In genomic region chr11:113006916-113007445, GRCh38 we compare ENCODE assay signal across 28 cellular contexts. TPM values are rescaled to one million over a fixed set of nuclear protein-coding genes. Genes with fewer than 3 reads are reported as not detected.
A peak's percentile ranks its signal among the peaks of the same experiment; 100 is the strongest.
DNase-seq lines count a peak whose midpoint lies in the region; ATAC-seq and TF ChIP-seq lines count a peak whose summit lies in the region.
"Had no signal": no experiment of that assay in that cellular context is flagged by ENCODE, and none has a peak within 500 bp of the region (broad histone marks: within the 10 kb centered on the region; RNA-seq: fewer than 3 reads in every experiment).

No MANE protein-coding gene starts in this region.

- H3K27me3 Mint-ChIP-seq in neural progenitor cell (ENCODE audit: insufficient read depth, low read depth) (peaks cover 2% of the 10 kb centered on the region), Caco-2 (ENCODE audit: insufficient read depth, unreplicated experiment) (peaks cover 25% of the 10 kb centered on the region)
- H3K27me3 Mint-ChIP-seq in activated T-cell treated with anti-CD3 and anti-CD28 coated beads, Interleukin-2, amount 50 U/mL, for 72 hours (ENCODE audit: low read depth) = no peaks in the 10 kb centered on the region
- H3K27me3 Mint-ChIP-seq: stimulated activated memory B cell treated with anti-CD40 and anti-IgM and Interleukin-4, amounts not matched to agents 10 μg/mL and 1 μg/mL and 100 μg/mL, for 72 hours had no signal

- no peak overlapping the region for H2AFZ ChIP-seq in neural progenitor cell (replicated peaks)

- CTCF ChIA-PET in Caco-2 (lab: Charles Lee) = no interaction called here

- H3K9me3 Mint-ChIP-seq in neural progenitor cell (peaks cover 2% of the 10 kb centered on the region), Caco-2 (ENCODE audit: unreplicated experiment) (no peaks in the 10 kb centered on the region)
- H3K9me3 Mint-ChIP-seq in activated T-cell treated with anti-CD3 and anti-CD28 coated beads, Interleukin-2, amount 50 U/mL, for 72 hours = no peaks in the 10 kb centered on the region
- H3K9me3 Mint-ChIP-seq: activated naive CD8-positive, alpha-beta T cell treated with anti-CD3 and anti-CD28 coated beads for 36 hours; T-helper 2 cell treated with Interferon-gamma antibody and Interleukin-4, amounts not matched to agents 5 μg/mL and 100 μg/mL, for 36 hours had no signal

- H3K27ac Mint-ChIP-seq in neural progenitor cell = no peak overlapping the region
- H3K27ac Mint-ChIP-seq in Caco-2 (ENCODE audit: unreplicated experiment) = no peak overlapping the region
- H3K27ac Mint-ChIP-seq in activated T-cell treated with anti-CD3 and anti-CD28 coated beads, Interleukin-2, amount 50 U/mL, for 72 hours = no peak overlapping the region
- H3K27ac Mint-ChIP-seq: activated CD4-positive, alpha-beta T cell treated with anti-CD3 and anti-CD28 coated beads for 36 hours; activated naive CD8-positive, alpha-beta T cell treated with anti-CD3 and anti-CD28 coated beads for 36 hours; stimulated activated memory B cell treated with anti-CD40 and anti-IgM and Interleukin-4, amounts not matched to agents 10 μg/mL and 1 μg/mL and 100 μg/mL, for 72 hours; T-helper 2 cell treated with Interferon-gamma antibody and Interleukin-4, amounts not matched to agents 5 μg/mL and 100 μg/mL, for 36 hours had no signal

- intact Hi-C loops in Caco-2 (cut with micrococcal nuclease; ENCODE audit: unreplicated experiment) = no loop called here

- H3K4me1 Mint-ChIP-seq in neural progenitor cell (peaks cover 18% of the 10 kb centered on the region), Caco-2 (ENCODE audit: low read depth, unreplicated experiment) (no peaks in the 10 kb centered on the region)
- H3K4me1 Mint-ChIP-seq in activated T-cell treated with anti-CD3 and anti-CD28 coated beads, Interleukin-2, amount 50 U/mL, for 72 hours (ENCODE audit: low read depth) = no peaks in the 10 kb centered on the region
- H3K4me1 Mint-ChIP-seq: activated CD4-positive, alpha-beta T cell treated with anti-CD3 and anti-CD28 coated beads for 36 hours; activated naive CD8-positive, alpha-beta T cell treated with anti-CD3 and anti-CD28 coated beads for 36 hours; stimulated activated memory B cell treated with anti-CD40 and anti-IgM and Interleukin-4, amounts not matched to agents 10 μg/mL and 1 μg/mL and 100 μg/mL, for 72 hours had no signal

- POLR2A ChIA-PET in Caco-2 (lab: Charles Lee) = no interaction called here

- H3K9ac ChIP-seq in neural progenitor cell = no peak overlapping the region
- H3K9ac ChIP-seq: KMS-11 had no signal

- TF ChIP-seq CTCF in astrocyte of the cerebellum (IDR thresholded peaks at IDR 0.05; ENCODE audit: low read depth, low read length, missing control alignments) (no peak), neural progenitor cell (IDR thresholded peaks at IDR 0.05) (no peak), Caco-2 (IDR thresholded peaks at IDR 0.05; ENCODE audit: insufficient read depth in 1 of 2, low read depth in 1 of 2, low read length in 1 of 2, severe bottlenecking in 1 of 2, unreplicated experiment in 1 of 2) (no peak)

- H3K9me3 ChIP-seq in neural progenitor cell (ENCODE audit: low read depth) = no peaks in the 10 kb centered on the region
- no peaks in the 10 kb centered on the region for H3K9me3 ChIP-seq in Caco-2
- H3K9me3 ChIP-seq: ascending aorta, upper lobe of right lung had no signal

- in situ Hi-C loops in astrocyte of the cerebellum (cut with HindIII; ENCODE audit: low sequenced_read_pairs) = no loop called here

- no peaks in the 10 kb centered on the region for H3K27me3 ChIP-seq in neural progenitor cell
- no peaks in the 10 kb centered on the region for H3K27me3 ChIP-seq in Caco-2 (replicated peaks; ENCODE audit: control insufficient read depth, insufficient read depth, low read length)
- H3K27me3 ChIP-seq: ascending aorta, dorsolateral prefrontal cortex, upper lobe of right lung had no signal

- H3K36me3 Mint-ChIP-seq in neural progenitor cell = peaks cover 4% of the 10 kb centered on the region
- H3K36me3 Mint-ChIP-seq in Caco-2 (ENCODE audit: insufficient read depth, unreplicated experiment) = no peaks in the 10 kb centered on the region
- no peaks in the 10 kb centered on the region for H3K36me3 Mint-ChIP-seq in activated T-cell treated with anti-CD3 and anti-CD28 coated beads, Interleukin-2, amount 50 U/mL, for 72 hours (ENCODE audit: insufficient read depth in 2 of 2)
- H3K36me3 Mint-ChIP-seq: activated naive CD8-positive, alpha-beta T cell treated with anti-CD3 and anti-CD28 coated beads for 36 hours; stimulated activated memory B cell treated with anti-CD40 and anti-IgM and Interleukin-4, amounts not matched to agents 10 μg/mL and 1 μg/mL and 100 μg/mL, for 72 hours had no signal

- no peaks in the 10 kb centered on the region for H4K20me1 ChIP-seq in neural progenitor cell (ENCODE audit: low read depth)

- H3K27ac ChIP-seq in neural progenitor cell = peak overlapping the region; percentile 55
- H3K27ac ChIP-seq: 22Rv1, ascending aorta, KMS-11, upper lobe of right lung had no signal

- H3K36me3 ChIP-seq in neural progenitor cell (no peaks in the 10 kb centered on the region), Caco-2 (ENCODE audit: control insufficient read depth, insufficient read depth, low read length) (no peaks in the 10 kb centered on the region)
- H3K36me3 ChIP-seq: ascending aorta, upper lobe of right lung had no signal

- H3K4me3 Mint-ChIP-seq in neural progenitor cell = no peak overlapping the region
- no peak overlapping the region for H3K4me3 Mint-ChIP-seq in Caco-2 (ENCODE audit: unreplicated experiment)
- no peak overlapping the region for H3K4me3 Mint-ChIP-seq in activated T-cell treated with anti-CD3 and anti-CD28 coated beads, Interleukin-2, amount 50 U/mL, for 72 hours
- H3K4me3 Mint-ChIP-seq: activated CD4-positive, alpha-beta T cell treated with anti-CD3 and anti-CD28 coated beads for 36 hours; activated naive CD8-positive, alpha-beta T cell treated with anti-CD3 and anti-CD28 coated beads for 36 hours; stimulated activated memory B cell treated with anti-CD40 and anti-IgM and Interleukin-4, amounts not matched to agents 10 μg/mL and 1 μg/mL and 100 μg/mL, for 72 hours; T-helper 2 cell treated with Interferon-gamma antibody and Interleukin-4, amounts not matched to agents 5 μg/mL and 100 μg/mL, for 36 hours had no signal

- no TSS peak for BruUV-seq in Caco-2 (replicated peaks; lab: Mats Ljungman, UMichigan)

- no peak for ATAC-seq in activated T-cell treated with anti-CD3 and anti-CD28 coated beads, Interleukin-2, amount 50 U/mL, for 72 hours (replicated peaks in 1 of 2)
- ATAC-seq: activated CD4-positive, alpha-beta T cell treated with anti-CD3 and anti-CD28 coated beads for 36 hours; Right ventricle myocardium inferior; sciatic nerve; stimulated activated memory B cell treated with anti-CD40 and anti-IgM and Interleukin-4, amounts not matched to agents 10 μg/mL and 1 μg/mL and 100 μg/mL, for 72 hours; upper lobe of right lung had no signal

- H3K4me3 ChIP-seq in astrocyte of the cerebellum (ENCODE audit: low read depth, low read length) (no peak overlapping the region), neural progenitor cell (no peak overlapping the region), Caco-2 (ENCODE audit: low read depth, low read length) (no peak overlapping the region)
- H3K4me3 ChIP-seq: ascending aorta, dorsolateral prefrontal cortex, upper lobe of right lung had no signal

- H3K79me2 ChIP-seq in neural progenitor cell (ENCODE audit: low read depth) = no peaks in the 10 kb centered on the region

- peaks cover 18% of the 10 kb centered on the region for H3K4me1 ChIP-seq in neural progenitor cell
- H3K4me1 ChIP-seq in Caco-2 = no peaks in the 10 kb centered on the region
- H3K4me1 ChIP-seq: ascending aorta, upper lobe of right lung had no signal

- H3K4me2 ChIP-seq in neural progenitor cell = peak overlapping the region; percentile 28
- H3K4me2 ChIP-seq: KMS-11 had no signal

- H3F3A ChIP-seq in neural progenitor cell (ENCODE audit: low read depth) = peaks cover 14% of the 10 kb centered on the region

- peak; percentile 39 for DNase-seq in DMS 273 (lab: John Stamatoyannopoulos, UW; ENCODE audit: unreplicated experiment)
- DNase-seq in DMS 273 treated with DMSO at 0.1 percent for 48 hours (lab: John Stamatoyannopoulos, UW) = no peak
- DNase-seq in NCI-H2107 (lab: John Stamatoyannopoulos, UW) = peak; percentile 6
- DNase-seq in astrocyte of the cerebellum (ENCODE audit: low read depth) = peak; percentile 33
- DNase-seq in neural progenitor cell (ENCODE audit: low spot score) = peak; percentile 62
- DNase-seq in NCI-H1048 (lab: John Stamatoyannopoulos, UW) = no peak
- no peak for DNase-seq in Caco-2
- DNase-seq in activated T-cell treated with anti-CD3 and anti-CD28 coated beads, Interleukin-2, amount 50 U/mL, for 72 hours = no peak
- DNase-seq: activated CD4-positive, alpha-beta T cell treated with anti-CD3 and anti-CD28 coated beads for 36 hours; activated effector memory CD4-positive, alpha-beta T cell treated with Interleukin-2 at 50 U/mL for 16 hours; activated naive CD8-positive, alpha-beta T cell treated with anti-CD3 and anti-CD28 coated beads for 36 hours; activated T-cell treated with anti-CD3 and anti-CD28 coated beads for 4 hours; dorsolateral prefrontal cortex; kidney; MV-4-11; NCI-H1694; NCI-H446 treated with DMSO at 0.1 percent for 48 hours; OCI-M1; stimulated activated CD4-positive, alpha-beta T cell treated with anti-CD3 and anti-CD28 coated beads, Interleukin-4, amount 100 ng/mL, for 4 hours; substantia nigra; upper lobe of right lung had no signal

RNA-seq across cellular contexts. Expression of gene NCAM1, which starts 45.8 kb away (rescaled TPM):
- total RNA-seq in neural progenitor cell (ENCODE audit: low replicate concordance) (17.5 and 20.8 TPM in 2 replicates), Caco-2 (2022) (0.95 and 1.1 TPM in 2 replicates)
- total RNA-seq in activated T-cell treated with anti-CD3 and anti-CD28 coated beads, Interleukin-2, amount 50 U/mL, for 72 hours = under 1 TPM in 1 of 2 donors, not detected in 1; 0.60 TPM

Comparison
In these comparisons a context has a peak if more than half of its experiments do, and no peak if none do; other contexts are left out.
1. DNase-seq: peak in DMS 273 (single experiment), NCI-H2107 (single experiment), astrocyte of the cerebellum (single experiment) and neural progenitor cell (single experiment); none in DMS 273 treated with DMSO at 0.1 percent for 48 hours (single experiment), NCI-H1048 (single experiment), Caco-2 (0 of 2) and activated T-cell treated with anti-CD3 and anti-CD28 coated beads, Interleukin-2, amount 50 U/mL, for 72 hours (0 of 2).